Comparison of ENCODE assay signal across 8 cellular contexts in the genomic region with DNA sequence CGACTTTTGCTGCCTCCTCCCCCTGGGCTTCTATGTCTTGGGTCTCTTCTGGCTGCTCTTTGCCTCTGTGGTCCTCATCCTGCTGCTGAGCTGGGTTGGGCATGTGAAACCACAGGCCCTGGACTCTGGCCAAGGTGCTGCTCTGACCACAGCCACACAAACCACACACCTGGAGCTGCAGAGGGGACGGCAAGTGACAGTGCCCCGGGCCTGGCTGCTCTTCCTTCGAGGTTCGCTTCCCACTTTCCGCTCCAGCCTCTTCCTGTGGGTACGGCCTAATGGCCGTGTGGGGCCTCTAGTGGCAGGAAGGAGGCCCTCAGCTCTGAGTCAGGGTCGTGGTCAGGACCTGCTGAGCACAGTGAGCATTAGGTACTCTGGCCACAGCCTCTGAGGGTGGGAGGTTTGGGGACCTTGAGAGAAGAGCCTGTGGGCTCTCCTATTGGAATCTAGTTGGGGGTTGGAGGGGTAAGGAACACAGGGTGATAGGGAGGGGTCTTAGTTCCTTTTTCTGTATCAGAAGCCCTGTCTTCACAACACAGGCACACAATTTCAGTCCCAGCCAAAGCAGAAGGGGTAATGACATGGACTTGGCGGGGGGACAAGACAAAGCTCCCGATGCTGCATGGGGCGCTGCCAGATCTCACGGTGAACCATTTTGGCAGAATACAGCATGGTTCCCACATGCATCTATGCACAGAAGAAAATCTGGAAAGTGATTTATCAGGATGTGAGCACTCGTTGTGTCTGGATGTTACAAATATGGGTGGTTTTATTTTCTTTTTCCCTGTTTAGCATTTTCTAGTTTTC. TPM values are rescaled to one million over a fixed set of nuclear protein-coding genes. Genes with fewer than 3 reads are reported as not detected.
DNase-seq lines count a peak whose midpoint lies in the region; ATAC-seq, FAIRE-seq and TF ChIP-seq lines count a peak whose summit lies in the region.

No MANE protein-coding gene starts in this region.

- no peaks in the 10 kb centered on the region for H3K27me3 Mint-ChIP-seq in central memory CD8-positive, alpha-beta T cell

- H3K4me2 ChIP-seq in A549 (no peak overlapping the region), OCI-LY7 (ENCODE audit: low read length) (no peak overlapping the region)

- H3K9me3 Mint-ChIP-seq in central memory CD8-positive, alpha-beta T cell, result no peaks in the 10 kb centered on the region

- intact Hi-C loops in OCI-LY7 (cut with micrococcal nuclease; ENCODE audit: unreplicated experiment), result no loop called here

- no peaks in the 10 kb centered on the region for H4K20me1 ChIP-seq in OCI-LY7 (ENCODE audit: insufficient read depth, low read length)

- no peak overlapping the region for H2AFZ ChIP-seq in OCI-LY7 (ENCODE audit: low read length)

- TF ChIP-seq EP300 in A549 (IDR thresholded peaks at IDR 0.05) (no peak), gastroesophageal sphincter (IDR thresholded peaks at IDR 0.05) (no peak)

- no peak for TF ChIP-seq CTCF in A549 (IDR thresholded peaks at IDR 0.05)
- TF ChIP-seq CTCF in GM10248 (IDR thresholded peaks at IDR 0.05; ENCODE audit: control extremely low read depth, extremely low read depth, low read depth, missing control alignments), result peak; percentile 36
- TF ChIP-seq CTCF in OCI-LY7 (conservative IDR thresholded peaks at IDR 0.05; ENCODE audit: low read length), result peak; percentile 41
- peak in 1 of 4 experiments; percentile 23 for TF ChIP-seq CTCF in gastroesophageal sphincter (IDR thresholded peaks at IDR 0.05)

- TSS peak; percentile 9 for BruUV-seq in OCI-LY7 (replicated peaks; lab: Mats Ljungman, UMichigan)

- TF ChIP-seq POLR2A in A549 (IDR thresholded peaks at IDR 0.05; ENCODE audit: low read length) (peak; percentile 10; the same call in 1 of the 2 replicates), gastroesophageal sphincter (IDR thresholded peaks at IDR 0.05) (no peak)

- H3K27ac ChIP-seq in A549 (no peak overlapping the region), OCI-LY7 (ENCODE audit: low read depth, low read length, poor library complexity, severe bottlenecking) (no peak overlapping the region), gastroesophageal sphincter (peak overlapping the region in 2 of 4 donors; percentile 30 to 43)

- H3K4me3 Mint-ChIP-seq in central memory CD8-positive, alpha-beta T cell, result peak overlapping the region; percentile 51

- no peak overlapping the region for H3K4me3 ChIP-seq in A549
- no peak overlapping the region for H3K4me3 ChIP-seq in OCI-LY7 (ENCODE audit: low read depth, low read length, poor library complexity, severe bottlenecking)
- H3K4me3 ChIP-seq in gastroesophageal sphincter, result no peak overlapping the region

- H3K36me3 ChIP-seq in OCI-LY7 (ENCODE audit: insufficient read depth, low read length) (peaks cover 35% of the 10 kb centered on the region), gastroesophageal sphincter (peaks cover 0 to 34% of the 10 kb centered on the region in 2 donors)

- peaks cover 57% of the 10 kb centered on the region for H3K4me1 Mint-ChIP-seq in central memory CD8-positive, alpha-beta T cell

- H3K9me3 ChIP-seq in A549 (no peaks in the 10 kb centered on the region), OCI-LY7 (ENCODE audit: low read length) (no peaks in the 10 kb centered on the region), gastroesophageal sphincter (no peaks in the 10 kb centered on the region)

- 79% methylated on average over 14 of the region's 14 CpGs for WGBS in A549 (ENCODE audit: missing lambda C conversion rate)
- WGBS in gastroesophageal sphincter (ENCODE audit: low coverage in 1 of 2), 2 donors, result 24 to 40% methylated on average over 8 to 9 of the region's 14 CpGs

- H3K27ac Mint-ChIP-seq in central memory CD8-positive, alpha-beta T cell (ENCODE audit: low read depth), result peak overlapping the region; percentile 89

- H3K79me2 ChIP-seq in OCI-LY7 (ENCODE audit: insufficient read depth, low read depth, low read length), result peaks cover 12% of the 10 kb centered on the region

- CTCF ChIA-PET in A549 (lab: Yijun Ruan, JAX), result interaction anchor here (0.6 to 1.3 kb wide), 4 partner anchors 25 to 1003 kb away, joined by 3 to 4 read pairs (median 3); no protein-coding TSS in a partner anchor
- CTCF ChIA-PET in GM10248 (lab: Yijun Ruan, JAX), result interaction anchor here (0.7 to 1.4 kb wide), 5 partner anchors 14 to 367 kb away, joined by 3 to 6 read pairs (median 3); no protein-coding TSS in a partner anchor
- CTCF ChIA-PET in OCI-LY7 (lab: Charles Lee; ENCODE audit: unreplicated experiment), result no interaction called here

- POLR2A ChIA-PET in A549 (lab: Yijun Ruan, JAX), result no interaction called here
- POLR2A ChIA-PET in GM10248 (lab: Yijun Ruan, JAX), result no interaction called here
- POLR2A ChIA-PET in OCI-LY7 (lab: Charles Lee), result no interaction called here

- TF ChIP-seq RAD21 in A549 (conservative IDR thresholded peaks at IDR 0.05 in 1 of 2, IDR thresholded peaks at IDR 0.05 in 1 of 2), result no peak

- no peaks in the 10 kb centered on the region for H3K9me2 ChIP-seq in OCI-LY7 (ENCODE audit: insufficient read depth, low read length)

- peaks cover 13% of the 10 kb centered on the region for H3K36me3 Mint-ChIP-seq in central memory CD8-positive, alpha-beta T cell (ENCODE audit: insufficient read depth)

- H3K27me3 ChIP-seq in gastroesophageal sphincter, result no peaks in the 10 kb centered on the region

- ATAC-seq in A549, result peak in 1 of 2 experiments; percentile 57; a peak in 4 of 6 replicates
- ATAC-seq in central memory CD8-positive, alpha-beta T cell (replicated peaks; ENCODE audit: extremely low read depth, poor library complexity, severe bottlenecking), result no peak
- no peak for ATAC-seq in gastroesophageal sphincter
- no peak for ATAC-seq in GM19328 (IDR thresholded peaks at IDR 0.05; ENCODE audit: unreplicated experiment)

- H3K4me1 ChIP-seq in A549 (peaks cover 10% of the 10 kb centered on the region), OCI-LY7 (ENCODE audit: insufficient read depth, low read length, poor library complexity, severe bottlenecking) (peaks cover 14% of the 10 kb centered on the region), gastroesophageal sphincter (peaks cover 0 to 35% (median 16%) of the 10 kb centered on the region in 3 donors)

- no peak for FAIRE-seq in A549 (lab: Jason Lieb, UNC)

- no peak for DNase-seq in A549 (ENCODE audit: low read depth in 1 of 2, low spot score in 1 of 2)
- DNase-seq in GM10248 (ENCODE audit: extremely low spot score), result peak; percentile 46
- no peak for DNase-seq in OCI-LY7 (ENCODE audit: low spot score)
- no peak for DNase-seq in central memory CD8-positive, alpha-beta T cell (ENCODE audit: low spot score in 2 of 2)
- peak; percentile 85 for DNase-seq in myocyte (ENCODE audit: low read depth)
- no peak for DNase-seq in ureter (ENCODE audit: low spot score)

RNA-seq across cellular contexts. Expression of a gene that starts 2.3 kb away (rescaled TPM):
- not detected in 2 replicates for polyA plus RNA-seq in A549 (2011; rRNA removed)
- polyA plus RNA-seq in A549 (2012; cell fraction: cytosol; rRNA removed), result not detected in 2 replicates
- not detected in 2 replicates for polyA plus RNA-seq in A549 (2012; cell fraction: nucleus; rRNA removed)
- polyA plus RNA-seq in A549 (2017; fragmentation: RNase III; extraction: RNeasy Plus Mini Kit Qiagen cat#74134 plus additional on column Dnase treatment), result not detected in 3 replicates
- polyA minus RNA-seq in A549 (2011; rRNA and poly(A)+ RNA removed), result not detected in 2 replicates
- not detected in 2 replicates for total RNA-seq in OCI-LY7 (2014; rRNA removed; shearing (Covaris generic))
- not detected in 2 replicates for total RNA-seq in OCI-LY7 (2022)
- total RNA-seq in myocyte, result not detected in 2 replicates
- polyA plus RNA-seq in myocyte (2012), result 1.0 TPM
- not detected for total RNA-seq in ureter
- total RNA-seq in gastroesophageal sphincter, result under 1 TPM in 1 of 4 donors, not detected in 3; 0.19 TPM

RNA-seq across cellular contexts. Expression of a gene that starts 5.5 kb away (rescaled TPM):
- polyA plus RNA-seq in A549 (2011; rRNA removed) (60.2 and 64.4 TPM in 2 replicates), A549 (2017; fragmentation: RNase III; extraction: RNeasy Plus Mini Kit Qiagen cat#74134 plus additional on column Dnase treatment) (64.4 to 69.2 TPM (median 67.9 TPM) in 3 replicates)
- 141 and 164 TPM in 2 replicates for polyA plus RNA-seq in A549 (2012; cell fraction: cytosol; rRNA removed)
- 186 and 187 TPM in 2 replicates for polyA plus RNA-seq in A549 (2012; cell fraction: nucleus; rRNA removed)
- 72.7 and 84.1 TPM in 2 replicates for polyA minus RNA-seq in A549 (2011; rRNA and poly(A)+ RNA removed)
- 59.6 and 80.6 TPM in 2 replicates for total RNA-seq in OCI-LY7 (2014; rRNA removed; shearing (Covaris generic))
- total RNA-seq in OCI-LY7 (2022) (66.8 and 68.2 TPM in 2 replicates), myocyte (87.4 and 100 TPM in 2 replicates), ureter (62.0 TPM), gastroesophageal sphincter (10 to 100 TPM; 28.7 to 58.9 (median 46.8) TPM)
- 98.8 TPM for polyA plus RNA-seq in myocyte (2012)

RNA-seq across cellular contexts. Expression of a gene that starts 5.7 kb away (rescaled TPM):
- polyA plus RNA-seq in A549 (2011; rRNA removed) (98.7 and 110 TPM in 2 replicates), A549 (2017; fragmentation: RNase III; extraction: RNeasy Plus Mini Kit Qiagen cat#74134 plus additional on column Dnase treatment) (83.9 to 93.7 TPM (median 86.4 TPM) in 3 replicates)
- 99.0 and 115 TPM in 2 replicates for polyA plus RNA-seq in A549 (2012; cell fraction: cytosol; rRNA removed)
- polyA plus RNA-seq in A549 (2012; cell fraction: nucleus; rRNA removed), result 101 and 111 TPM in 2 replicates
- 92.2 and 126 TPM in 2 replicates for polyA minus RNA-seq in A549 (2011; rRNA and poly(A)+ RNA removed)
- total RNA-seq in OCI-LY7 (2014; rRNA removed; shearing (Covaris generic)), result 31.4 and 46.5 TPM in 2 replicates
- total RNA-seq in OCI-LY7 (2022) (120 and 124 TPM in 2 replicates), myocyte (40.1 and 53.3 TPM in 2 replicates), ureter (129 TPM), gastroesophageal sphincter (10 to 100 TPM; 67.3 to 98.8 (median 85.9) TPM)
- polyA plus RNA-seq in myocyte (2012), result 108 TPM

RNA-seq across cellular contexts. Expression of a gene that starts 14.0 kb away (rescaled TPM):
- 1,417 and 1,732 TPM in 2 replicates for polyA plus RNA-seq in A549 (2011; rRNA removed)
- 3,514 and 3,904 TPM in 2 replicates for polyA plus RNA-seq in A549 (2012; cell fraction: cytosol; rRNA removed)
- 1,698 and 2,342 TPM in 2 replicates for polyA plus RNA-seq in A549 (2012; cell fraction: nucleus; rRNA removed)
- 3,195 to 3,341 TPM (median 3,230 TPM) in 3 replicates for polyA plus RNA-seq in A549 (2017; fragmentation: RNase III; extraction: RNeasy Plus Mini Kit Qiagen cat#74134 plus additional on column Dnase treatment)
- polyA minus RNA-seq in A549 (2011; rRNA and poly(A)+ RNA removed), result 1,279 and 1,360 TPM in 2 replicates
- 1,053 and 1,272 TPM in 2 replicates for total RNA-seq in OCI-LY7 (2014; rRNA removed; shearing (Covaris generic))
- total RNA-seq in OCI-LY7 (2022), result 950 and 1,053 TPM in 2 replicates
- total RNA-seq in myocyte, result 1,067 and 1,213 TPM in 2 replicates
- polyA plus RNA-seq in myocyte (2012), result 1,485 TPM
- 598 TPM for total RNA-seq in ureter
- 1,000 to 10,000 TPM in 2 of 4 donors, 100 to 1,000 TPM in 2; 920 to 1,441 (median 1,060) TPM for total RNA-seq in gastroesophageal sphincter

RNA-seq across cellular contexts. Expression of a gene that starts 16.5 kb away (rescaled TPM):
- polyA plus RNA-seq in A549 (2011; rRNA removed) (52.5 and 53.5 TPM in 2 replicates), A549 (2017; fragmentation: RNase III; extraction: RNeasy Plus Mini Kit Qiagen cat#74134 plus additional on column Dnase treatment) (79.0 to 109 TPM (median 102 TPM) in 3 replicates)
- 56.8 and 60.6 TPM in 2 replicates for polyA plus RNA-seq in A549 (2012; cell fraction: cytosol; rRNA removed)
- 195 and 252 TPM in 2 replicates for polyA plus RNA-seq in A549 (2012; cell fraction: nucleus; rRNA removed)
- 35.8 and 39.2 TPM in 2 replicates for polyA minus RNA-seq in A549 (2011; rRNA and poly(A)+ RNA removed)
- total RNA-seq in OCI-LY7 (2014; rRNA removed; shearing (Covaris generic)), result 14.6 and 24.6 TPM in 2 replicates
- total RNA-seq in OCI-LY7 (2022) (79.4 and 80.4 TPM in 2 replicates), myocyte (833 and 1,073 TPM in 2 replicates), ureter (6.2 TPM), gastroesophageal sphincter (10 to 100 TPM in 2 of 4 donors, 1 to 10 TPM in 2; 1.5 to 16.2 (median 7.6) TPM)
- 380 TPM for polyA plus RNA-seq in myocyte (2012)

Comparison
In these comparisons a context has a peak if more than half of its experiments do, and no peak if none do; other contexts are left out.
1. DNase-seq: peak in GM10248 (single experiment) and myocyte (single experiment); none in A549 (0 of 2), OCI-LY7 (single experiment), central memory CD8-positive, alpha-beta T cell (0 of 2) and ureter (single experiment).